In the genomic region with DNA sequence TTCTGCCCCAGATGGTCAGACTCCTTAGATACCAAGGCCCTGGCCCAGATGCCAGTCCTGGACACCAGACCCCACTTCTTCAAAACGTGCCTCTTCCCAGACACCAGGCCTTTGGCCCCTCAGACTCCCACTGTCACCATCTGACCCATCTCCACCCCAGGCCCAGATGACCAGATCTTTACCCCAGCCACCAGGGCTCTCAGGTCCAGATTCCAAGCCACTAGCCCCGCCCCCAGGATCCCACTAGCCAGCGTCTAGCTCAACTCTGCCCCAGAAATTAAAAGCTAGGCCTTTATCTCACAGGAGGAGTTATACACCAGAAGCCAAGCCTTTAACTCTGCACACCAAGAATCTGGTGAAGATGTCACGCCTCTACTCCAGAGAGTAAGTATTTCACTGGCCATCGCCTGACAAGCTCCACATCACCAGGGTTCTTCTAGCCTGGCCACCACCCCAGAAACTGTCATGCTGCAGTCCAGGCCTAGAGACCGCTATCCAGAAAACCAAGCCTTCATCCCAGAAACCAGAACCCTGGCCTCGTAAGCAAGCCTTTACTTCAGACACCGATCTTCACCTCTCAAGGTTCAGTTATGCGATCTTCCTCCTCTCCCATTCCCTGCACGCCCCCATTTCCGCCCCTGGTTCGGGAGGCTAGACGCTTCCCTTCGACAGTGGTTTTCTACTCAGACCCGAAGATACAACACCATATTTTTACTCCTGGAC, we compare ENCODE assay signal across 1 cellular context.
TF ChIP-seq lines count a peak whose summit lies in the region.

No MANE protein-coding gene starts in this region.

TF ChIP-seq in HCT116, 20 proteins besides CTCF, POLR2A, EP300 and RAD21 (continued from another document):
- TF ChIP-seq, protein P1, sequence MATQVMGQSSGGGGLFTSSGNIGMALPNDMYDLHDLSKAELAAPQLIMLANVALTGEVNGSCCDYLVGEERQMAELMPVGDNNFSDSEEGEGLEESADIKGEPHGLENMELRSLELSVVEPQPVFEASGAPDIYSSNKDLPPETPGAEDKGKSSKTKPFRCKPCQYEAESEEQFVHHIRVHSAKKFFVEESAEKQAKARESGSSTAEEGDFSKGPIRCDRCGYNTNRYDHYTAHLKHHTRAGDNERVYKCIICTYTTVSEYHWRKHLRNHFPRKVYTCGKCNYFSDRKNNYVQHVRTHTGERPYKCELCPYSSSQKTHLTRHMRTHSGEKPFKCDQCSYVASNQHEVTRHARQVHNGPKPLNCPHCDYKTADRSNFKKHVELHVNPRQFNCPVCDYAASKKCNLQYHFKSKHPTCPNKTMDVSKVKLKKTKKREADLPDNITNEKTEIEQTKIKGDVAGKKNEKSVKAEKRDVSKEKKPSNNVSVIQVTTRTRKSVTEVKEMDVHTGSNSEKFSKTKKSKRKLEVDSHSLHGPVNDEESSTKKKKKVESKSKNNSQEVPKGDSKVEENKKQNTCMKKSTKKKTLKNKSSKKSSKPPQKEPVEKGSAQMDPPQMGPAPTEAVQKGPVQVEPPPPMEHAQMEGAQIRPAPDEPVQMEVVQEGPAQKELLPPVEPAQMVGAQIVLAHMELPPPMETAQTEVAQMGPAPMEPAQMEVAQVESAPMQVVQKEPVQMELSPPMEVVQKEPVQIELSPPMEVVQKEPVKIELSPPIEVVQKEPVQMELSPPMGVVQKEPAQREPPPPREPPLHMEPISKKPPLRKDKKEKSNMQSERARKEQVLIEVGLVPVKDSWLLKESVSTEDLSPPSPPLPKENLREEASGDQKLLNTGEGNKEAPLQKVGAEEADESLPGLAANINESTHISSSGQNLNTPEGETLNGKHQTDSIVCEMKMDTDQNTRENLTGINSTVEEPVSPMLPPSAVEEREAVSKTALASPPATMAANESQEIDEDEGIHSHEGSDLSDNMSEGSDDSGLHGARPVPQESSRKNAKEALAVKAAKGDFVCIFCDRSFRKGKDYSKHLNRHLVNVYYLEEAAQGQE (IDR thresholded peaks at IDR 0.05; ENCODE audit: low read depth) = no peak
- TF ChIP-seq, protein P2, sequence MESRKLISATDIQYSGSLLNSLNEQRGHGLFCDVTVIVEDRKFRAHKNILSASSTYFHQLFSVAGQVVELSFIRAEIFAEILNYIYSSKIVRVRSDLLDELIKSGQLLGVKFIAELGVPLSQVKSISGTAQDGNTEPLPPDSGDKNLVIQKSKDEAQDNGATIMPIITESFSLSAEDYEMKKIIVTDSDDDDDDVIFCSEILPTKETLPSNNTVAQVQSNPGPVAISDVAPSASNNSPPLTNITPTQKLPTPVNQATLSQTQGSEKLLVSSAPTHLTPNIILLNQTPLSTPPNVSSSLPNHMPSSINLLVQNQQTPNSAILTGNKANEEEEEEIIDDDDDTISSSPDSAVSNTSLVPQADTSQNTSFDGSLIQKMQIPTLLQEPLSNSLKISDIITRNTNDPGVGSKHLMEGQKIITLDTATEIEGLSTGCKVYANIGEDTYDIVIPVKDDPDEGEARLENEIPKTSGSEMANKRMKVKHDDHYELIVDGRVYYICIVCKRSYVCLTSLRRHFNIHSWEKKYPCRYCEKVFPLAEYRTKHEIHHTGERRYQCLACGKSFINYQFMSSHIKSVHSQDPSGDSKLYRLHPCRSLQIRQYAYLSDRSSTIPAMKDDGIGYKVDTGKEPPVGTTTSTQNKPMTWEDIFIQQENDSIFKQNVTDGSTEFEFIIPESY (IDR thresholded peaks at IDR 0.05; ENCODE audit: extremely low read depth, insufficient replicate concordance, low read length) = no peak
- TF ChIP-seq SIN3A (IDR thresholded peaks at IDR 0.05; ENCODE audit: low read depth) (no peak), EZH2 (IDR thresholded peaks at IDR 0.05) (no peak), ZFX (IDR thresholded peaks at IDR 0.05) (no peak), YY1 (IDR thresholded peaks at IDR 0.05; ENCODE audit: extremely low read depth, insufficient replicate concordance, low read depth, low read length) (no peak), TCF7L2 (IDR thresholded peaks at IDR 0.05; ENCODE audit: borderline replicate concordance, extremely low read depth, insufficient read depth, insufficient read length) (no peak), JUND (IDR thresholded peaks at IDR 0.05) (no peak), EGR1 (IDR thresholded peaks at IDR 0.05; ENCODE audit: low read depth) (no peak)
- TF ChIP-seq, protein P3, sequence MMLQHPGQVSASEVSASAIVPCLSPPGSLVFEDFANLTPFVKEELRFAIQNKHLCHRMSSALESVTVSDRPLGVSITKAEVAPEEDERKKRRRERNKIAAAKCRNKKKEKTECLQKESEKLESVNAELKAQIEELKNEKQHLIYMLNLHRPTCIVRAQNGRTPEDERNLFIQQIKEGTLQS (IDR thresholded peaks at IDR 0.05) = no peak
TF ChIP-seq in HCT116: peak in this region for 0.
